Comparison of ENCODE assay signal across 25 cellular contexts in the genomic region with DNA sequence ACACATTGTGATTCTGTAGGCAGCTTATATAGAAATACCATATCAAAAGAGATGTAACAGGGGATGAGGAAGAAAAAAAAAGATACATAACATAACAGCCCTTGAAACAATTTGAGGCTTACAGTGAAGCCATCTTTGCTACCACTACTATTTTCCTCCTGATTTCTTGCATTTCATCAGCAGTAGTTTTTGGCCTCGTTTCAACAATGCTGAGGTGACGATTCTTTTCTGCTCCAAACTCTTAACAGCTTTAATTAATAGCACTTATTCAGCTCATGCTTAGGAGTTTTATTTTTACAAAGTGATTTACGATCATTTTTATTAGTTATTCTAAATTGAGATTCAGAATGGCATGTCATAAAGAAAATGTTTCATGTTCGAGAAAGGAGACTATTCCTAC.
"Had no signal": no experiment of that assay in that cellular context is flagged by ENCODE, and none has a peak within 500 bp of the region (broad histone marks: within the 10 kb centered on the region; RNA-seq: fewer than 3 reads in every experiment).

No MANE protein-coding gene starts in this region.

- H3K4me1 ChIP-seq: adrenal gland had no signal

- H3K27ac ChIP-seq: adrenal gland, body of pancreas, SK-N-MC, WERI-Rb-1 had no signal

- H3K4me3 ChIP-seq: adrenal gland, body of pancreas, SK-N-MC had no signal

- H3K4me1 Mint-ChIP-seq: activated CD4-positive, alpha-beta T cell treated with anti-CD3 and anti-CD28 coated beads for 36 hours; activated naive CD4-positive, alpha-beta T cell treated with anti-CD3 and anti-CD28 coated beads, Interleukin-2, amount 10 ng/mL, durations not matched to agents 7 days and 5 days; activated naive CD8-positive, alpha-beta T cell treated with anti-CD3 and anti-CD28 coated beads, Interleukin-2, amount 10 ng/mL, durations not matched to agents 7 days and 5 days; T-cell had no signal

- H3K4me3 Mint-ChIP-seq: activated CD4-positive, alpha-beta T cell treated with anti-CD3 and anti-CD28 coated beads for 36 hours; activated CD8-positive, alpha-beta T cell treated with anti-CD3 and anti-CD28 coated beads for 36 hours; activated naive CD4-positive, alpha-beta T cell treated with anti-CD3 and anti-CD28 coated beads, Interleukin-2, amount 10 ng/mL, durations not matched to agents 7 days and 5 days; activated naive CD8-positive, alpha-beta T cell treated with anti-CD3 and anti-CD28 coated beads, Interleukin-2, amount 10 ng/mL, durations not matched to agents 7 days and 5 days; activated T-cell treated with anti-CD3 and anti-CD28 coated beads, Interleukin-2, amount 50 U/mL, for 72 hours; T-cell had no signal

- H3K36me3 ChIP-seq: adrenal gland, WERI-Rb-1 had no signal

- H3K9me3 ChIP-seq: adrenal gland, body of pancreas had no signal

- ATAC-seq: activated CD4-positive, alpha-beta T cell treated with anti-CD3 and anti-CD28 coated beads for 36 hours; activated CD8-positive, alpha-beta T cell treated with anti-CD3 and anti-CD28 coated beads for 36 hours; activated T-cell treated with anti-CD3 and anti-CD28 coated beads, Interleukin-2, amount 50 U/mL, for 72 hours; body of pancreas; Right ventricle myocardium inferior; T-cell had no signal

- H3K27ac Mint-ChIP-seq: activated CD4-positive, alpha-beta T cell treated with anti-CD3 and anti-CD28 coated beads for 36 hours; activated CD8-positive, alpha-beta T cell treated with anti-CD3 and anti-CD28 coated beads for 36 hours; activated naive CD4-positive, alpha-beta T cell treated with anti-CD3 and anti-CD28 coated beads, Interleukin-2, amount 10 ng/mL, durations not matched to agents 7 days and 5 days; activated naive CD8-positive, alpha-beta T cell treated with anti-CD3 and anti-CD28 coated beads, Interleukin-2, amount 10 ng/mL, durations not matched to agents 7 days and 5 days; activated T-cell treated with anti-CD3 and anti-CD28 coated beads, Interleukin-2, amount 50 U/mL, for 72 hours; activated T-helper 2 cell treated with anti-CD3 and anti-CD28 coated beads, Interferon-gamma antibody, Interleukin-2, Interleukin-4, amounts not matched to agents 10 μg/mL and 5 μg/mL and 100 μg/mL, durations not matched to agents 14 hours and 24 hours and 36 hours; T-cell had no signal

- DNase-seq: activated CD4-positive, alpha-beta T cell treated with anti-CD3 and anti-CD28 coated beads for 36 hours; activated CD4-positive, alpha-beta T cell treated with anti-CD3 and anti-CD28 coated beads, Interleukin-2, amount 50 U/mL, for 1 hour; activated CD8-positive, alpha-beta memory T cell treated with anti-CD3 and anti-CD28 coated beads, Interleukin-2, amount 50 U/mL, for 4 hours; activated CD8-positive, alpha-beta T cell treated with anti-CD3 and anti-CD28 coated beads for 36 hours; activated gamma-delta T cell treated with Interleukin-2 at 50 U/mL for 16 hours; activated naive CD4-positive, alpha-beta T cell treated with anti-CD3 and anti-CD28 coated beads, Interleukin-2, amount 10 ng/mL, durations not matched to agents 7 days and 5 days; activated naive CD8-positive, alpha-beta T cell treated with anti-CD3 and anti-CD28 coated beads, Interleukin-2, amount 10 ng/mL, durations not matched to agents 7 days and 5 days; activated T-cell treated with anti-CD3 and anti-CD28 coated beads, Interleukin-2, amount 50 U/mL, for 72 hours; adrenal gland; anterior cingulate cortex; body of pancreas; central memory CD4-positive, alpha-beta T cell; Kasumi-1; NCI-H1048; NCI-H1436; NCI-H187; NCI-H2081; NCI-H526; NCI-H774; T-cell; WERI-Rb-1 had no signal

- FAIRE-seq: bronchial epithelial cell had no signal

- H3K27me3 ChIP-seq: adrenal gland, body of pancreas had no signal

- H3K9me3 Mint-ChIP-seq: activated CD8-positive, alpha-beta T cell treated with anti-CD3 and anti-CD28 coated beads for 36 hours; activated naive CD4-positive, alpha-beta T cell treated with anti-CD3 and anti-CD28 coated beads, Interleukin-2, amount 10 ng/mL, durations not matched to agents 7 days and 5 days; activated naive CD8-positive, alpha-beta T cell treated with anti-CD3 and anti-CD28 coated beads, Interleukin-2, amount 10 ng/mL, durations not matched to agents 7 days and 5 days; activated T-cell treated with anti-CD3 and anti-CD28 coated beads, Interleukin-2, amount 50 U/mL, for 72 hours; activated T-helper 2 cell treated with anti-CD3 and anti-CD28 coated beads, Interferon-gamma antibody, Interleukin-2, Interleukin-4, amounts not matched to agents 10 μg/mL and 5 μg/mL and 100 μg/mL, durations not matched to agents 14 hours and 24 hours and 36 hours; T-cell had no signal

- H3K36me3 Mint-ChIP-seq: activated naive CD4-positive, alpha-beta T cell treated with anti-CD3 and anti-CD28 coated beads, Interleukin-2, amount 10 ng/mL, durations not matched to agents 7 days and 5 days; activated naive CD8-positive, alpha-beta T cell treated with anti-CD3 and anti-CD28 coated beads, Interleukin-2, amount 10 ng/mL, durations not matched to agents 7 days and 5 days; T-cell had no signal
